In the genomic region with DNA sequence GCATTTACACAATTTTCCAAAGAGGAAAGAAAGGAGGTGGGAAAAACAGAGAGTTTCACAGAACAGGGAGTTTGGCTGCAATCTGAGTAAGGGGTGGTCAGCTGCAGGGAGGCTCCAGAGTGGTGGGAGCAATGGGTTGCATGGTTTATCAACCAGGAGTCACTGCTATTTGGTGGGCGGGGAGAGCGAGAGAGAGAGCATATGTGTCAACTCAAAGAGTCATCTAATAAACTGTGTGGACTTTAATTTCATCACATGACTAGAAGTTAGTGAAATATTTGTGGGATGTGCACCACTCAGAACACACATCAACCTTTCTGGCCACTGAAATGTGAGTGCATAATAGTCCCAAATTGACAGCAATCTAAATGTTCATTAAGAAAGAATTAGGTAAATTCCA, we compare ENCODE assay signal across 23 cellular contexts.
DNase-seq lines count a peak whose midpoint lies in the region; ATAC-seq, FAIRE-seq and TF ChIP-seq lines count a peak whose summit lies in the region.
"Had no signal": no experiment of that assay in that cellular context is flagged by ENCODE, and none has a peak within 500 bp of the region (broad histone marks: within the 10 kb centered on the region; RNA-seq: fewer than 3 reads in every experiment).

No MANE protein-coding gene starts in this region.

- no peak for FAIRE-seq in bronchial epithelial cell (lab: Jason Lieb, UNC)
- FAIRE-seq: A204.1, H54 had no signal

- H3K27ac ChIP-seq in GM23338 (ENCODE audit: low read depth), result peak overlapping the region; percentile 43; the same call in 1 of the 2 replicates
- H3K27ac ChIP-seq: KMS-11 had no signal

- no peaks in the 10 kb centered on the region for H4K20me1 ChIP-seq in GM23338 (replicated peaks; ENCODE audit: insufficient read depth)

- H3K4me2 ChIP-seq in GM23338, result 0 out of 2 replicates have a peak overlapping the region, but pooled peaks have one; percentile 9
- H3K4me2 ChIP-seq: KMS-11 had no signal

- H3K79me2 ChIP-seq in GM23338 (replicated peaks; ENCODE audit: insufficient read depth), result no peaks in the 10 kb centered on the region

- no peak overlapping the region for H3K4me3 ChIP-seq in GM23338
- H3K4me3 ChIP-seq in bronchial epithelial cell (ENCODE audit: low read depth, low read length), result no peak overlapping the region

- peak; percentile 30; the same call in 2 of the 3 replicates for ATAC-seq in GM23338

- DNase-seq in GM23338 (ENCODE audit: low spot score) (no peak), LHCN-M2 (ENCODE audit: low read depth) (peak; percentile 21), bronchial epithelial cell (ENCODE audit: low read depth) (peak; percentile 26), neural crest cell (ENCODE audit: low read depth, low spot score) (no peak), putamen (ENCODE audit: low spot score) (no peak)
- DNase-seq in activated CD4-positive, CD25-positive, alpha-beta regulatory T cell treated with anti-CD3 and anti-CD28 coated beads, Interleukin-2, amount 50 U/mL, for 72 hours, result no peak
- DNase-seq in stimulated activated CD4-positive, alpha-beta T cell treated with anti-CD3 and anti-CD28 coated beads, Interleukin-2, amount 100 ng/mL, for 48 hours, result no peak
- DNase-seq: BE2C; CD4-positive, CD25-positive, alpha-beta regulatory T cell; COR-L47; DMS79; HFFc6; MV-4-11; NCI-H1105 treated with DMSO at 0.1 percent for 48 hours; NCI-H2081; NCI-H2171; NCI-H345; NCI-H524 treated with DMSO at 0.1 percent for 48 hours; OCI-M1; Right ventricle myocardium superior had no signal

- H3F3A ChIP-seq in GM23338 (replicated peaks; ENCODE audit: low read depth), result no peaks in the 10 kb centered on the region

- no peak overlapping the region for H2AFZ ChIP-seq in GM23338

- H3K4me3 Mint-ChIP-seq in GM23338, result no peak overlapping the region
- H3K4me3 Mint-ChIP-seq in neural crest cell, result no peak overlapping the region
- H3K4me3 Mint-ChIP-seq: HFFc6 had no signal

- H3K27me3 ChIP-seq in GM23338 (ENCODE audit: insufficient read depth), result no peaks in the 10 kb centered on the region
- no peaks in the 10 kb centered on the region for H3K27me3 ChIP-seq in bronchial epithelial cell (ENCODE audit: control insufficient read depth, insufficient read depth, low read length)
- H3K27me3 ChIP-seq: BE2C had no signal

- no peaks in the 10 kb centered on the region for H3K9me2 ChIP-seq in GM23338 (ENCODE audit: insufficient read depth)

- peaks cover 42% of the 10 kb centered on the region for H3K4me1 ChIP-seq in GM23338 (ENCODE audit: insufficient read depth)
- H3K4me1 ChIP-seq: BE2C had no signal

- TF ChIP-seq CTCF in GM23338 (conservative IDR thresholded peaks at IDR 0.05; ENCODE audit: low read depth in 2 of 2) (no peak), bronchial epithelial cell (IDR thresholded peaks at IDR 0.05; ENCODE audit: insufficient read depth, low read length, severe bottlenecking) (no peak), neural crest cell (conservative IDR thresholded peaks at IDR 0.05) (no peak)

- H3K9me3 Mint-ChIP-seq in GM23338 (peaks cover 18% of the 10 kb centered on the region), neural crest cell (peaks cover 9% of the 10 kb centered on the region)

- H3K27me3 Mint-ChIP-seq in GM23338 (ENCODE audit: insufficient read depth, low read depth, poor library complexity) (peaks cover 4% of the 10 kb centered on the region), neural crest cell (ENCODE audit: low read depth) (no peaks in the 10 kb centered on the region)

- H3K36me3 Mint-ChIP-seq in GM23338 (ENCODE audit: low read depth), result peaks cover 24% of the 10 kb centered on the region
- peaks cover 16% of the 10 kb centered on the region for H3K36me3 Mint-ChIP-seq in neural crest cell (ENCODE audit: low read depth)

- H3K27ac Mint-ChIP-seq in GM23338, result peak overlapping the region; percentile 37
- peak overlapping the region; percentile 19 for H3K27ac Mint-ChIP-seq in neural crest cell (ENCODE audit: unreplicated experiment)
- H3K27ac Mint-ChIP-seq: CD4-positive, CD25-positive, alpha-beta regulatory T cell; HFFc6 had no signal

- H3K4me1 Mint-ChIP-seq in GM23338, result peaks cover 43% of the 10 kb centered on the region
- peaks cover 12% of the 10 kb centered on the region for H3K4me1 Mint-ChIP-seq in neural crest cell

- H3K36me3 ChIP-seq in GM23338 (ENCODE audit: insufficient read depth) (no peaks in the 10 kb centered on the region), bronchial epithelial cell (ENCODE audit: control insufficient read depth, insufficient read depth, low read length) (no peaks in the 10 kb centered on the region)
- H3K36me3 ChIP-seq: BE2C had no signal

TF ChIP-seq in GM23338, 12 proteins besides CTCF, POLR2A, EP300 and RAD21 (continues in another document):
- TF ChIP-seq JUNB (IDR thresholded peaks at IDR 0.05; ENCODE audit: unreplicated experiment) (no peak), ZNF331 (CRISPR knock-in tag; IDR thresholded peaks at IDR 0.05; ENCODE audit: low read depth) (no peak), ZNF114 (CRISPR knock-in tag; IDR thresholded peaks at IDR 0.05) (no peak), EZH2phosphoT487 (IDR thresholded peaks at IDR 0.05; ENCODE audit: unreplicated experiment) (no peak), STAT1 (IDR thresholded peaks at IDR 0.05; ENCODE audit: unreplicated experiment) (no peak), NANOG (IDR thresholded peaks at IDR 0.05; ENCODE audit: borderline replicate concordance) (no peak), EZH2 (IDR thresholded peaks at IDR 0.05; ENCODE audit: low read depth, unreplicated experiment) (no peak), POLR2AphosphoS5 (IDR thresholded peaks at IDR 0.05; ENCODE audit: low read depth) (no peak), CREB1 (CRISPR knock-in tag; IDR thresholded peaks at IDR 0.05; ENCODE audit: low read depth) (no peak)
- TF ChIP-seq, protein P1, sequence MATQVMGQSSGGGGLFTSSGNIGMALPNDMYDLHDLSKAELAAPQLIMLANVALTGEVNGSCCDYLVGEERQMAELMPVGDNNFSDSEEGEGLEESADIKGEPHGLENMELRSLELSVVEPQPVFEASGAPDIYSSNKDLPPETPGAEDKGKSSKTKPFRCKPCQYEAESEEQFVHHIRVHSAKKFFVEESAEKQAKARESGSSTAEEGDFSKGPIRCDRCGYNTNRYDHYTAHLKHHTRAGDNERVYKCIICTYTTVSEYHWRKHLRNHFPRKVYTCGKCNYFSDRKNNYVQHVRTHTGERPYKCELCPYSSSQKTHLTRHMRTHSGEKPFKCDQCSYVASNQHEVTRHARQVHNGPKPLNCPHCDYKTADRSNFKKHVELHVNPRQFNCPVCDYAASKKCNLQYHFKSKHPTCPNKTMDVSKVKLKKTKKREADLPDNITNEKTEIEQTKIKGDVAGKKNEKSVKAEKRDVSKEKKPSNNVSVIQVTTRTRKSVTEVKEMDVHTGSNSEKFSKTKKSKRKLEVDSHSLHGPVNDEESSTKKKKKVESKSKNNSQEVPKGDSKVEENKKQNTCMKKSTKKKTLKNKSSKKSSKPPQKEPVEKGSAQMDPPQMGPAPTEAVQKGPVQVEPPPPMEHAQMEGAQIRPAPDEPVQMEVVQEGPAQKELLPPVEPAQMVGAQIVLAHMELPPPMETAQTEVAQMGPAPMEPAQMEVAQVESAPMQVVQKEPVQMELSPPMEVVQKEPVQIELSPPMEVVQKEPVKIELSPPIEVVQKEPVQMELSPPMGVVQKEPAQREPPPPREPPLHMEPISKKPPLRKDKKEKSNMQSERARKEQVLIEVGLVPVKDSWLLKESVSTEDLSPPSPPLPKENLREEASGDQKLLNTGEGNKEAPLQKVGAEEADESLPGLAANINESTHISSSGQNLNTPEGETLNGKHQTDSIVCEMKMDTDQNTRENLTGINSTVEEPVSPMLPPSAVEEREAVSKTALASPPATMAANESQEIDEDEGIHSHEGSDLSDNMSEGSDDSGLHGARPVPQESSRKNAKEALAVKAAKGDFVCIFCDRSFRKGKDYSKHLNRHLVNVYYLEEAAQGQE (IDR thresholded peaks at IDR 0.05; ENCODE audit: unreplicated experiment), result no peak
- TF ChIP-seq, protein P2, sequence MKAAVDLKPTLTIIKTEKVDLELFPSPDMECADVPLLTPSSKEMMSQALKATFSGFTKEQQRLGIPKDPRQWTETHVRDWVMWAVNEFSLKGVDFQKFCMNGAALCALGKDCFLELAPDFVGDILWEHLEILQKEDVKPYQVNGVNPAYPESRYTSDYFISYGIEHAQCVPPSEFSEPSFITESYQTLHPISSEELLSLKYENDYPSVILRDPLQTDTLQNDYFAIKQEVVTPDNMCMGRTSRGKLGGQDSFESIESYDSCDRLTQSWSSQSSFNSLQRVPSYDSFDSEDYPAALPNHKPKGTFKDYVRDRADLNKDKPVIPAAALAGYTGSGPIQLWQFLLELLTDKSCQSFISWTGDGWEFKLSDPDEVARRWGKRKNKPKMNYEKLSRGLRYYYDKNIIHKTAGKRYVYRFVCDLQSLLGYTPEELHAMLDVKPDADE (IDR thresholded peaks at IDR 0.05), result no peak

Comparison
In these comparisons a context has a peak if more than half of its experiments do, and no peak if none do; other contexts are left out.
1. DNase-seq: peak in LHCN-M2 (single experiment) and bronchial epithelial cell (single experiment); none in GM23338 (single experiment), neural crest cell (single experiment), activated CD4-positive, CD25-positive, alpha-beta regulatory T cell treated with anti-CD3 and anti-CD28 coated beads, Interleukin-2, amount 50 U/mL, for 72 hours (single experiment), stimulated activated CD4-positive, alpha-beta T cell treated with anti-CD3 and anti-CD28 coated beads, Interleukin-2, amount 100 ng/mL, for 48 hours (0 of 2) and putamen (single experiment).